Comparison of ENCODE assay signal across 8 cellular contexts in genomic region chr5:71454913-71455312, GRCh38. TPM values are rescaled to one million over a fixed set of nuclear protein-coding genes. Genes with fewer than 3 reads are reported as not detected.
DNase-seq lines count a peak whose midpoint lies in the region; ATAC-seq, FAIRE-seq and TF ChIP-seq lines count a peak whose summit lies in the region.

No MANE protein-coding gene starts in this region.

- peaks cover 16% of the 10 kb centered on the region for H3K36me3 ChIP-seq in BLaER1
- H3K36me3 ChIP-seq in ectodermal cell (ENCODE audit: control insufficient read depth, insufficient read depth, low read length), result peaks cover 13% of the 10 kb centered on the region
- peaks cover 16% of the 10 kb centered on the region for H3K36me3 ChIP-seq in neuron (ENCODE audit: insufficient read depth, low read length)

- no peaks in the 10 kb centered on the region for H3K9me3 ChIP-seq in BLaER1
- no peaks in the 10 kb centered on the region for H3K9me3 ChIP-seq in ectodermal cell (ENCODE audit: control insufficient read depth, low read length)
- no peaks in the 10 kb centered on the region for H3K9me3 ChIP-seq in neuron (ENCODE audit: low read length)

- no peak for FAIRE-seq in GM12892 (lab: Jason Lieb, UNC)

- H3K4me1 ChIP-seq in BLaER1 (peaks cover 22% of the 10 kb centered on the region), ectodermal cell (ENCODE audit: control insufficient read depth, insufficient read depth, low read length) (no peaks in the 10 kb centered on the region), neuron (ENCODE audit: insufficient read depth, low read length) (peaks cover 15% of the 10 kb centered on the region)

- H3K27me3 ChIP-seq in BLaER1 (no peaks in the 10 kb centered on the region), ectodermal cell (ENCODE audit: control insufficient read depth, insufficient read depth, low read length, poor library complexity, severe bottlenecking) (peaks cover 5% of the 10 kb centered on the region), neuron (ENCODE audit: insufficient read depth, low read length) (peaks cover 7% of the 10 kb centered on the region)

- TF ChIP-seq POLR2A in NB4 (IDR thresholded peaks at IDR 0.05; ENCODE audit: extremely low read depth, insufficient read length) (no peak), GM12892 (IDR thresholded peaks at IDR 0.05; ENCODE audit: low read depth, low read length) (no peak)

- no peak for TF ChIP-seq CTCF in NB4 (IDR thresholded peaks at IDR 0.05; ENCODE audit: low read depth, low read length)

- H3K4me3 ChIP-seq in BLaER1 (peak overlapping the region; percentile 95), NB4 (ENCODE audit: low read depth, low read length) (peak overlapping the region; percentile 95), ectodermal cell (ENCODE audit: insufficient read depth, low read depth, low read length) (peak overlapping the region; percentile 98), neuron (ENCODE audit: low read length) (peak overlapping the region; percentile 77)

- peak overlapping the region; percentile 92 for H2AFZ ChIP-seq in neuron (ENCODE audit: low read depth, low read length)

- DNase-seq in NB4 (ENCODE audit: low read depth) (no peak), dermis blood vessel endothelial cell (no peak), GM12892 (ENCODE audit: insufficient read length) (no peak), iPS-NIHi7 (ENCODE audit: extremely low spot score) (no peak)

- H3K27ac ChIP-seq in BLaER1 (no peak overlapping the region), ectodermal cell (ENCODE audit: insufficient read depth, low read depth, low read length, poor library complexity, severe bottlenecking) (no peak overlapping the region)

- H4K20me1 ChIP-seq in BLaER1, result peaks cover 34% of the 10 kb centered on the region

- H3K4me2 ChIP-seq in BLaER1, result peak overlapping the region; percentile 89

- ATAC-seq in HG02571 (IDR thresholded peaks at IDR 0.05; ENCODE audit: unreplicated experiment), result no peak

- WGBS in ectodermal cell, 2 experiments, result 79 to 82% methylated on average over 19 of the region's 19 CpGs

- H3K9ac ChIP-seq in BLaER1, result no peak overlapping the region; the same call in 1 of the 2 replicates

RNA-seq across cellular contexts. Expression of gene BDP1, which starts 0.5 kb away (rescaled TPM):
- polyA plus RNA-seq in ectodermal cell (2013, experiment 1 of 4), result 18.3 TPM
- 17.1 TPM for polyA plus RNA-seq in ectodermal cell (2013, experiment 2 of 4)
- polyA plus RNA-seq in ectodermal cell (2013, experiment 3 of 4), result 12.1 TPM
- 16.5 TPM for polyA plus RNA-seq in ectodermal cell (2013, experiment 4 of 4)
- total RNA-seq in dermis blood vessel endothelial cell, result 31.1 and 36.8 TPM in 2 replicates
- 15.1 TPM for polyA plus RNA-seq in GM12892 (2012; ENCODE audit: missing spikeins)
